ENCODE assay signal across 14 cellular contexts in the genomic region with DNA sequence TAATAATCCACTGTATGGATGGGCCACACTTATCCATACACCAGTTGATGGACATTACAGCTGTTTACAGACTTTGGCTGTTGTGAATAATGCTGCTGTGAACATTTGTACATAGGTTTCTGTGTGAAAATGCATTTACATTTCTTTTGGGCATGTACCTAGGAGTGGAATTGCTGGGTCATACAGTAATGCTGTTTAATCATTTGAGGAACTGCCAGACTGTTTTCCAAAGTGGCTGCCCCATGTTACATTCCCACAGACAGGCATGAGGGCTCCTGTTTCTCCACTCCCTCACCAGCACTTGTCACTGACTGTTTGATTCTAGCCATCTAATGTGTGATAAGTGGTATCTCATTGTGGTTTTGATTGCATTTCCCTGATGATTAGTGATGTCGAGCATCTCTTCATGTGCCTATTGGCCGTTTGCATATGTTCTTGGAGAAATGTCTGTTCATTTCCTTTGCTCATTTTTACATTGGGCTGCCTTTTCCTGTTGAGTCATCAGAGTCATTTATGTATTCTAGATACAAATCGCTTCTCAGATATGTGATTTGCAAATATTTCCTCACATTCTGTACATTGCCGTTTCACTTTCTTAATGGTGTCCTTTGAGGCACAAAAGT. TPM values are rescaled to one million over a fixed set of nuclear protein-coding genes. Genes with fewer than 3 reads are reported as not detected.
DNase-seq lines count a peak whose midpoint lies in the region; ATAC-seq, FAIRE-seq and TF ChIP-seq lines count a peak whose summit lies in the region.
"Had no signal": no experiment of that assay in that cellular context is flagged by ENCODE, and none has a peak within 500 bp of the region (broad histone marks: within the 10 kb centered on the region; RNA-seq: fewer than 3 reads in every experiment).

No MANE protein-coding gene starts in this region.

- no peak overlapping the region for H2AK5ac ChIP-seq in IMR-90 (ENCODE audit: low read depth, low read length)

- TF ChIP-seq RAD21 in IMR-90 (IDR thresholded peaks at IDR 0.05; ENCODE audit: low read length): no peak

- no peak overlapping the region for H2AK9ac ChIP-seq in IMR-90 (replicated peaks; ENCODE audit: low read depth, low read length, poor library complexity)

- no peak overlapping the region for H3K9ac ChIP-seq in IMR-90 (ENCODE audit: low read depth, low read length)

- no peak overlapping the region for H2BK5ac ChIP-seq in IMR-90 (ENCODE audit: low read depth, low read length, poor library complexity, severe bottlenecking)

- no peak overlapping the region for H3K18ac ChIP-seq in IMR-90 (ENCODE audit: low read depth, low read length)

- no peak for TF ChIP-seq POLR2A in IMR-90 (IDR thresholded peaks at IDR 0.05; ENCODE audit: low read depth, low read length)

- TF ChIP-seq CTCF in IMR-90 (conservative IDR thresholded peaks at IDR 0.05; ENCODE audit: low read depth, low read length) (no peak), bronchial epithelial cell (IDR thresholded peaks at IDR 0.05; ENCODE audit: insufficient read depth, low read length, severe bottlenecking) (no peak), omental fat pad (IDR thresholded peaks at IDR 0.05) (no peak), tibial artery (IDR thresholded peaks at IDR 0.05) (no peak)

- H3K27ac ChIP-seq in IMR-90 (ENCODE audit: insufficient read depth, low read length): no peak overlapping the region
- H3K27ac ChIP-seq in tibial artery: no peak overlapping the region

- no peak overlapping the region for H3K4ac ChIP-seq in IMR-90 (ENCODE audit: low read depth, low read length)

- H3K27me3 Mint-ChIP-seq in activated CD8-positive, alpha-beta memory T cell treated with anti-CD3 and anti-CD28 coated beads, Interleukin-2, amount 10 ng/mL, durations not matched to agents 7 days and 5 days: peaks cover 6% of the 10 kb centered on the region
- H3K27me3 Mint-ChIP-seq in stimulated activated memory B cell treated with anti-CD40 and anti-IgM and Interleukin-4, amounts not matched to agents 10 μg/mL and 1 μg/mL and 100 μg/mL, for 72 hours: peaks cover 15% of the 10 kb centered on the region

- H4K91ac ChIP-seq in IMR-90 (ENCODE audit: insufficient read depth, low read depth, low read length): no peak overlapping the region

- H3K23ac ChIP-seq in IMR-90 (ENCODE audit: low read depth, low read length): no peak overlapping the region

- POLR2A ChIA-PET in IMR-90 (lab: Charles Lee; ENCODE audit: unreplicated experiment): no interaction called here

- H3K27me3 ChIP-seq in IMR-90 (ENCODE audit: control insufficient read depth, insufficient read depth, low read length) (peaks cover 7% of the 10 kb centered on the region), bronchial epithelial cell (ENCODE audit: control insufficient read depth, insufficient read depth, low read length) (no peaks in the 10 kb centered on the region), tibial artery (peaks cover 0 to 22% of the 10 kb centered on the region in 2 donors)

- H3K36me3 ChIP-seq in IMR-90 (ENCODE audit: control insufficient read depth, insufficient read depth, low read length) (no peaks in the 10 kb centered on the region), bronchial epithelial cell (ENCODE audit: control insufficient read depth, insufficient read depth, low read length) (no peaks in the 10 kb centered on the region), tibial artery (no peaks in the 10 kb centered on the region)
- H3K36me3 ChIP-seq: left lung had no signal

- no peak overlapping the region; the same call in 2 of the 3 replicates for H2BK15ac ChIP-seq in IMR-90 (ENCODE audit: low read depth, low read length)

- no peak overlapping the region for H4K5ac ChIP-seq in IMR-90 (ENCODE audit: low read depth, low read length)

- no TSS peak for BruUV-seq in IMR-90 (replicated peaks; lab: Mats Ljungman, UMichigan)

- peaks cover 0 to 5% of the 10 kb centered on the region in 2 experiments; a peak in 1 of 4 replicates for H3K79me1 ChIP-seq in IMR-90 (ENCODE audit: low read depth in 1 of 2, low read length in 2 of 2)

- no peak overlapping the region for H3K56ac ChIP-seq in IMR-90 (ENCODE audit: extremely low read depth, insufficient read depth, low read length)

- no peak overlapping the region for H3K4me2 ChIP-seq in IMR-90 (ENCODE audit: low read depth, low read length)

- 20% methylated on average over 1 of the region's 4 CpGs; no CpG with 5 or more reads in 1 of the 2 experiments for WGBS in IMR-90 (ENCODE audit: extremely low coverage in 2 of 2, insufficient read length in 1 of 2), 2 experiments

- FAIRE-seq in bronchial epithelial cell (lab: Jason Lieb, UNC): no peak

- CTCF ChIA-PET in activated CD8-positive, alpha-beta memory T cell treated with anti-CD3 and anti-CD28 coated beads, Interleukin-2, amount 10 ng/mL, durations not matched to agents 7 days and 5 days (lab: Charles Lee): no interaction called here
- CTCF ChIA-PET in IMR-90 (lab: Yijun Ruan, JAX): no interaction called here

- no peaks in the 10 kb centered on the region for H4K20me1 ChIP-seq in IMR-90 (ENCODE audit: insufficient read depth, low read length)

- H3K4me1 ChIP-seq in IMR-90 (ENCODE audit: control insufficient read depth, insufficient read depth, low read length) (no peaks in the 10 kb centered on the region), tibial artery (no peaks in the 10 kb centered on the region)

- dilution Hi-C loops in IMR-90 (cut with HindIII; ENCODE audit: low sequenced_read_pairs, unreplicated experiment): no loop called here

- peaks cover 2% of the 10 kb centered on the region for H3K9me3 Mint-ChIP-seq in activated CD8-positive, alpha-beta memory T cell treated with anti-CD3 and anti-CD28 coated beads, Interleukin-2, amount 10 ng/mL, durations not matched to agents 7 days and 5 days (ENCODE audit: low read depth)
- peaks cover 2% of the 10 kb centered on the region for H3K9me3 Mint-ChIP-seq in stimulated activated memory B cell treated with anti-CD40 and anti-IgM and Interleukin-4, amounts not matched to agents 10 μg/mL and 1 μg/mL and 100 μg/mL, for 72 hours

- peak; percentile 53 for ATAC-seq in activated CD8-positive, alpha-beta memory T cell treated with anti-CD3 and anti-CD28 coated beads, Interleukin-2, amount 10 ng/mL, durations not matched to agents 7 days and 5 days
- ATAC-seq in IMR-90 (ENCODE audit: low read depth): no peak
- no peak for ATAC-seq in omental fat pad (ENCODE audit: low FRiP score)
- no peak for ATAC-seq in HG02885 (IDR thresholded peaks at IDR 0.05; ENCODE audit: poor library complexity, unreplicated experiment)
- ATAC-seq in stimulated activated memory B cell treated with anti-CD40 and anti-IgM and Interleukin-4, amounts not matched to agents 10 μg/mL and 1 μg/mL and 100 μg/mL, for 72 hours: no peak
- ATAC-seq: left lung, Right ventricle myocardium inferior had no signal

- H2AFZ ChIP-seq in IMR-90 (replicated peaks; ENCODE audit: low read length, poor library complexity): peak overlapping the region; percentile 58

- H3K9me3 ChIP-seq in IMR-90 (ENCODE audit: control insufficient read depth, insufficient read depth, low read length) (peaks cover 5% of the 10 kb centered on the region; the same call in 1 of the 2 replicates), tibial artery (no peaks in the 10 kb centered on the region)
- H3K9me3 ChIP-seq: left lung had no signal

- in situ Hi-C loops in IMR-90 (cut with MboI; ENCODE audit: low sequenced_read_pairs): no loop called here

- no peak overlapping the region for H3K4me3 Mint-ChIP-seq in activated CD8-positive, alpha-beta memory T cell treated with anti-CD3 and anti-CD28 coated beads, Interleukin-2, amount 10 ng/mL, durations not matched to agents 7 days and 5 days
- H3K4me3 Mint-ChIP-seq in stimulated activated memory B cell treated with anti-CD40 and anti-IgM and Interleukin-4, amounts not matched to agents 10 μg/mL and 1 μg/mL and 100 μg/mL, for 72 hours: no peak overlapping the region
- H3K4me3 Mint-ChIP-seq: naive B cell had no signal

- no peak overlapping the region for H2BK20ac ChIP-seq in IMR-90 (ENCODE audit: low read depth, low read length)

- H3K27ac Mint-ChIP-seq in activated CD8-positive, alpha-beta memory T cell treated with anti-CD3 and anti-CD28 coated beads, Interleukin-2, amount 10 ng/mL, durations not matched to agents 7 days and 5 days: no peak overlapping the region
- no peak overlapping the region for H3K27ac Mint-ChIP-seq in stimulated activated memory B cell treated with anti-CD40 and anti-IgM and Interleukin-4, amounts not matched to agents 10 μg/mL and 1 μg/mL and 100 μg/mL, for 72 hours
- H3K27ac Mint-ChIP-seq: naive B cell, progenitor cell of endocrine pancreas had no signal

- peaks cover 11% of the 10 kb centered on the region for H3K4me1 Mint-ChIP-seq in activated CD8-positive, alpha-beta memory T cell treated with anti-CD3 and anti-CD28 coated beads, Interleukin-2, amount 10 ng/mL, durations not matched to agents 7 days and 5 days
- no peaks in the 10 kb centered on the region for H3K4me1 Mint-ChIP-seq in stimulated activated memory B cell treated with anti-CD40 and anti-IgM and Interleukin-4, amounts not matched to agents 10 μg/mL and 1 μg/mL and 100 μg/mL, for 72 hours
- H3K4me1 Mint-ChIP-seq: naive B cell had no signal

- no peak overlapping the region for H3K14ac ChIP-seq in IMR-90 (replicated peaks; ENCODE audit: low read depth, low read length)

- peaks cover 2% of the 10 kb centered on the region for H3K36me3 Mint-ChIP-seq in activated CD8-positive, alpha-beta memory T cell treated with anti-CD3 and anti-CD28 coated beads, Interleukin-2, amount 10 ng/mL, durations not matched to agents 7 days and 5 days
- H3K36me3 Mint-ChIP-seq in stimulated activated memory B cell treated with anti-CD40 and anti-IgM and Interleukin-4, amounts not matched to agents 10 μg/mL and 1 μg/mL and 100 μg/mL, for 72 hours: no peaks in the 10 kb centered on the region
- H3K36me3 Mint-ChIP-seq: naive B cell had no signal

- H3K9me1 ChIP-seq in IMR-90 (ENCODE audit: insufficient read depth, low read length): peaks cover 9% of the 10 kb centered on the region

- DNase-seq in activated CD8-positive, alpha-beta memory T cell treated with anti-CD3 and anti-CD28 coated beads, Interleukin-2, amount 10 ng/mL, durations not matched to agents 7 days and 5 days: no peak
- no peak for DNase-seq in activated CD8-positive, alpha-beta memory T cell treated with anti-CD3 and anti-CD28 coated beads for 24 hours
- DNase-seq in IMR-90 (peak; percentile 37), bronchial epithelial cell (ENCODE audit: low read depth) (peak; percentile 53), omental fat pad (ENCODE audit: low spot score) (peak; percentile 11), tibial artery (no peak)
- DNase-seq: activated CD4-positive, alpha-beta T cell treated with anti-CD3 and anti-CD28 coated beads for 1 hour; left lung; naive B cell; stimulated activated CD4-positive, alpha-beta T cell treated with anti-CD3 and anti-CD28 coated beads, Interleukin-12 subunit alpha, Interleukin-12 subunit beta, amount 100 ng/mL, for 4 hours had no signal

- no peak overlapping the region for H4K8ac ChIP-seq in IMR-90 (ENCODE audit: low read depth in 2 of 2, low read length in 2 of 2)

- no peak overlapping the region for H2BK120ac ChIP-seq in IMR-90 (ENCODE audit: low read depth, low read length)

- H3K4me3 ChIP-seq in IMR-90 (ENCODE audit: insufficient read depth, low read depth, low read length): no peak overlapping the region
- H3K4me3 ChIP-seq in bronchial epithelial cell (ENCODE audit: low read depth, low read length): no peak overlapping the region
- no peak overlapping the region for H3K4me3 ChIP-seq in tibial artery
- H3K4me3 ChIP-seq: left lung had no signal

- intact Hi-C loops in IMR-90 (cut with micrococcal nuclease) (no loop called here), tibial artery (cut with DNase I; ENCODE audit: low total_unique reads) (no loop called here)

RNA-seq across cellular contexts. Expression of a gene that starts 12.8 kb away (rescaled TPM):
- 1 to 10 TPM in 1 of 2 experiments, under 1 TPM in 1; 0.87 to 1.3 TPM for total RNA-seq in activated CD8-positive, alpha-beta memory T cell treated with anti-CD3 and anti-CD28 coated beads, Interleukin-2, amount 10 ng/mL, durations not matched to agents 7 days and 5 days
- total RNA-seq in IMR-90 (2012; rRNA removed) (0.36 and 0.83 TPM in 2 replicates), bronchial epithelial cell (1.0 and 5.3 TPM in 2 replicates), omental fat pad (10 to 100 TPM in 2 of 4 donors, 1 to 10 TPM in 2; 2.7 to 19.1 (median 11.7) TPM)
- polyA plus RNA-seq in IMR-90 (2012; rRNA removed): 0.94 and 1.1 TPM in 2 replicates
- 0.65 and 1.3 TPM in 2 replicates for polyA plus RNA-seq in IMR-90 (2012; cell fraction: cytosol; rRNA removed)
- polyA plus RNA-seq in IMR-90 (2012; cell fraction: nucleus; rRNA removed; ENCODE audit: low replicate concordance): 0.46 and 0.95 TPM in 2 replicates

Comparison
In these comparisons a context has a peak if more than half of its experiments do, and no peak if none do; other contexts are left out.
1. DNase-seq: peak in IMR-90 (single experiment), bronchial epithelial cell (single experiment) and omental fat pad (single experiment); none in activated CD8-positive, alpha-beta memory T cell treated with anti-CD3 and anti-CD28 coated beads, Interleukin-2, amount 10 ng/mL, durations not matched to agents 7 days and 5 days (single experiment), activated CD8-positive, alpha-beta memory T cell treated with anti-CD3 and anti-CD28 coated beads for 24 hours (single experiment) and tibial artery (0 of 2).